27 cellular contexts compared by ENCODE assay signal in the genomic region with DNA sequence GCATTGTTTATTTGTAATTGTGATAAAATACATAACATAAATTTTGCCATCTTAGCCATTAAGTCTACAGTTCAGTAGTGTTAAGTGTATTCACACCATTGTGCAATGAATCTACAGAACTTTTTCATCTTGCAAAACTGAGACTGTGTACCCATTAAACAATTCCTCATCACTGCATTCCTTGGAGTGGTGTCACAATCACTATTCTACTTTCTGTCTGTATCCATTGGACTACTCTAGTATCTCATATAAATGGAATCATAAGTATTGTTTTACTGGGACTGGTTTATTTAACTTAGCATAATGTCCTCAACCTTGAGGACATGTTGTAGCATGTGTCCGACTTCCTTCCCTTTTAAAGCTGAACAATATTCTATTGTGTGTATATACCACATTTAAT. TPM values are rescaled to one million over a fixed set of nuclear protein-coding genes. Genes with fewer than 3 reads are reported as not detected.
A peak's percentile ranks its signal among the peaks of the same experiment; 100 is the strongest.
DNase-seq lines count a peak whose midpoint lies in the region; ATAC-seq, FAIRE-seq and TF ChIP-seq lines count a peak whose summit lies in the region.
"Had no signal": no experiment of that assay in that cellular context is flagged by ENCODE, and none has a peak within 500 bp of the region (broad histone marks: within the 10 kb centered on the region; RNA-seq: fewer than 3 reads in every experiment).

No MANE protein-coding gene starts in this region.

- H3K9ac ChIP-seq in HepG2 (ENCODE audit: insufficient read depth, low read depth, low read length) (no peak overlapping the region), endodermal cell (ENCODE audit: extremely low read depth, low read length, poor library complexity, severe bottlenecking) (no peak overlapping the region)

- H3K27me3 Mint-ChIP-seq in endodermal cell (ENCODE audit: insufficient read depth) = no peaks in the 10 kb centered on the region
- H3K27me3 Mint-ChIP-seq: activated B cell treated with CpG ODN at 0.5 μM for 24 hours had no signal

- in situ Hi-C loops in HepG2 (cut with HindIII; ENCODE audit: extremely low pct_ligation_motif_present, low pct_unique_long_range_greater_than_20kb) = no loop called here

- ATAC-seq in HepG2 = no peak
- ATAC-seq in right lobe of liver = no peak
- ATAC-seq: activated T-cell treated with anti-CD3 and anti-CD28 coated beads, Interleukin-2, amount 50 U/mL, for 4 hours; body of pancreas; upper lobe of right lung had no signal

- FAIRE-seq in HepG2 (lab: Jason Lieb, UNC) (no peak), bronchial epithelial cell (lab: Jason Lieb, UNC) (no peak)
- FAIRE-seq: GM12891, small intestine had no signal

- H3K27ac ChIP-seq in HepG2 (ENCODE audit: extremely low read length, insufficient read depth, low read length) = no peak overlapping the region
- H3K27ac ChIP-seq in right lobe of liver = no peak overlapping the region
- H3K27ac ChIP-seq in endodermal cell (ENCODE audit: low read depth, low read length) = no peak overlapping the region
- H3K27ac ChIP-seq: body of pancreas, hepatocyte, SK-N-MC, upper lobe of right lung had no signal

- no peaks in the 10 kb centered on the region for H3K9me3 Mint-ChIP-seq in endodermal cell

- H3K9me3 ChIP-seq in HepG2 (ENCODE audit: low read length) (0 out of 2 replicates have a peak, but pooled peaks cover 2% of the 10 kb centered on the region), right lobe of liver (no peaks in the 10 kb centered on the region), endodermal cell (ENCODE audit: control insufficient read depth, low read length) (no peaks in the 10 kb centered on the region)
- H3K9me3 ChIP-seq: body of pancreas, upper lobe of right lung had no signal

- H3K27me3 ChIP-seq in HepG2 (ENCODE audit: control insufficient read depth in 1 of 2, insufficient read depth in 2 of 2, low read length in 2 of 2) = no peaks in the 10 kb centered on the region
- no peaks in the 10 kb centered on the region for H3K27me3 ChIP-seq in right lobe of liver
- H3K27me3 ChIP-seq in bronchial epithelial cell (ENCODE audit: control insufficient read depth, insufficient read depth, low read length) = no peaks in the 10 kb centered on the region
- no peaks in the 10 kb centered on the region for H3K27me3 ChIP-seq in endodermal cell (ENCODE audit: control insufficient read depth, insufficient read depth, low read length, poor library complexity, severe bottlenecking)
- H3K27me3 ChIP-seq: body of pancreas, hepatocyte, upper lobe of right lung had no signal

- TF ChIP-seq CTCF in HepG2 (CRISPR knock-in tag; IDR thresholded peaks at IDR 0.05) = no peak
- TF ChIP-seq CTCF in right lobe of liver (IDR thresholded peaks at IDR 0.05) = no peak
- TF ChIP-seq CTCF in bronchial epithelial cell (IDR thresholded peaks at IDR 0.05; ENCODE audit: insufficient read depth, low read length, severe bottlenecking) = no peak
- no peak for TF ChIP-seq CTCF in fibroblast of pulmonary artery (IDR thresholded peaks at IDR 0.05; ENCODE audit: low read length, missing control alignments)
- no peak for TF ChIP-seq CTCF in endodermal cell (conservative IDR thresholded peaks at IDR 0.05)

- no peak for TF ChIP-seq RAD21 in HepG2 (CRISPR knock-in tag; IDR thresholded peaks at IDR 0.05)

- no peaks in the 10 kb centered on the region for H4K20me1 ChIP-seq in HepG2 (ENCODE audit: insufficient read depth, low read length)

- BruUV-seq in HepG2 (replicated peaks; lab: Mats Ljungman, UMichigan) = no TSS peak

- no peak overlapping the region for H3K4me3 ChIP-seq in HepG2 (replicated peaks in 1 of 3; ENCODE audit: insufficient read depth in 1 of 3, low read depth in 2 of 3, low read length in 3 of 3)
- H3K4me3 ChIP-seq in right lobe of liver = no peak overlapping the region
- no peak overlapping the region for H3K4me3 ChIP-seq in bronchial epithelial cell (ENCODE audit: low read depth, low read length)
- no peak overlapping the region for H3K4me3 ChIP-seq in fibroblast of pulmonary artery (replicated peaks; ENCODE audit: low read depth, low read length)
- H3K4me3 ChIP-seq in endodermal cell (ENCODE audit: low read length) = no peak overlapping the region
- H3K4me3 ChIP-seq: body of pancreas, hepatocyte, SK-N-MC, upper lobe of right lung had no signal

- peaks cover 37% of the 10 kb centered on the region for H3K4me1 Mint-ChIP-seq in endodermal cell
- H3K4me1 Mint-ChIP-seq: activated B cell treated with CpG ODN at 0.5 μM for 24 hours had no signal

- no peak for DNase-seq in HepG2 (ENCODE audit: low spot score)
- DNase-seq in right lobe of liver = no peak
- peak; percentile 97 for DNase-seq in bronchial epithelial cell (ENCODE audit: low read depth)
- DNase-seq in fibroblast of pulmonary artery (ENCODE audit: low read depth) = peak; percentile 47
- no peak for DNase-seq in endodermal cell
- DNase-seq in HUDEP-2 (lab: John Stamatoyannopoulos, UW; ENCODE audit: unreplicated experiment in 76 of 76) = no peak
- DNase-seq in ureter (ENCODE audit: low spot score) = no peak
- DNase-seq in NCI-H82 (lab: John Stamatoyannopoulos, UW) = no peak
- DNase-seq: 8988T; activated B cell treated with CpG ODN at 0.5 μM for 24 hours; activated CD4-positive, alpha-beta T cell treated with anti-CD3 and anti-CD28 coated beads, Interleukin-2, amount 50 U/mL, for 1 hour; activated naive CD4-positive, alpha-beta T cell treated with Interleukin-2 at 50 U/mL for 16 hours; activated T-cell treated with anti-CD3 and anti-CD28 coated beads, Interleukin-2, amount 50 U/mL, for 4 hours; body of pancreas; Calu3; H7; Karpas-422; NCI-H1417 treated with DMSO at 0.1 percent for 48 hours; NCI-H2029 treated with DMSO at 0.1 percent for 48 hours; NCI-H524 treated with DMSO at 0.1 percent for 48 hours; small intestine; stimulated activated naive CD4-positive, alpha-beta T cell; upper lobe of right lung had no signal

- H3K4me2 ChIP-seq in HepG2 (ENCODE audit: low read depth, low read length) = no peak overlapping the region
- H3K4me2 ChIP-seq: hepatocyte had no signal

- 27% methylated on average over 1 of the region's 1 CpG for WGBS in HepG2 (ENCODE audit: low lambda C conversion rate)
- WGBS in right lobe of liver (ENCODE audit: insufficient coverage, low coverage, low lambda C conversion rate, missing lambda C conversion rate) = 60% methylated on average over 1 of the region's 1 CpG
- no CpG with 5 or more reads among the region's 1 CpG for WGBS in endodermal cell (ENCODE audit: insufficient coverage in 1 of 2, insufficient read length in 1 of 2), 2 experiments

- intact Hi-C loops in HepG2 (cut with micrococcal nuclease; ENCODE audit: unreplicated experiment) (no loop called here), right lobe of liver (cut with DNase I) (no loop called here)

- H3K4me1 ChIP-seq in HepG2 (ENCODE audit: insufficient read depth, low read length) (no peaks in the 10 kb centered on the region), right lobe of liver (peaks cover 0 to 4% (median 0%) of the 10 kb centered on the region in 4 donors), endodermal cell (ENCODE audit: control insufficient read depth, insufficient read depth, low read length) (peaks cover 12% of the 10 kb centered on the region)
- H3K4me1 ChIP-seq: body of pancreas, upper lobe of right lung had no signal

- H3K79me2 ChIP-seq in HepG2 (ENCODE audit: insufficient read depth, low read length) = no peaks in the 10 kb centered on the region
- H3K79me2 ChIP-seq: hepatocyte had no signal

- H2AFZ ChIP-seq in HepG2 (ENCODE audit: low read length) = no peak overlapping the region
- H2AFZ ChIP-seq: hepatocyte had no signal

- no peak for TF ChIP-seq EP300 in HepG2 (IDR thresholded peaks at IDR 0.05; ENCODE audit: low read depth in 2 of 2, low read length in 2 of 2)
- TF ChIP-seq EP300 in HepG2 (CRISPR knock-in tag; IDR thresholded peaks at IDR 0.05; ENCODE audit: borderline replicate concordance) = no peak

- H3K36me3 Mint-ChIP-seq in endodermal cell (ENCODE audit: low read depth) = no peaks in the 10 kb centered on the region

- no peak overlapping the region for H3K4me3 Mint-ChIP-seq in endodermal cell
- H3K4me3 Mint-ChIP-seq: activated B cell treated with CpG ODN at 0.5 μM for 24 hours; activated T-cell treated with anti-CD3 and anti-CD28 coated beads, Interleukin-2, amount 50 U/mL, for 4 hours; nephron had no signal

- POLR2A ChIA-PET in HepG2 (lab: Yijun Ruan, JAX) = no interaction called here

- CTCF ChIA-PET in HepG2 (lab: Yijun Ruan, JAX; ENCODE audit: low intra/inter-chr PET ratio, low total read pairs) = no interaction called here

- no peak overlapping the region for H3K27ac Mint-ChIP-seq in endodermal cell
- H3K27ac Mint-ChIP-seq: activated B cell treated with CpG ODN at 0.5 μM for 24 hours had no signal

- no peak for TF ChIP-seq POLR2A in HepG2 (IDR thresholded peaks at IDR 0.05; ENCODE audit: insufficient read depth in 1 of 2, low read depth in 2 of 2, low read length in 2 of 2)
- TF ChIP-seq POLR2A in right lobe of liver (IDR thresholded peaks at IDR 0.05) = no peak

- H3K36me3 ChIP-seq in HepG2 (replicated peaks in 1 of 2; ENCODE audit: control insufficient read depth in 1 of 2, insufficient read depth in 2 of 2, low read length in 2 of 2) = no peaks in the 10 kb centered on the region
- H3K36me3 ChIP-seq in right lobe of liver = no peaks in the 10 kb centered on the region
- no peaks in the 10 kb centered on the region for H3K36me3 ChIP-seq in bronchial epithelial cell (ENCODE audit: control insufficient read depth, insufficient read depth, low read length)
- H3K36me3 ChIP-seq in endodermal cell (ENCODE audit: control insufficient read depth, insufficient read depth, low read length) = no peaks in the 10 kb centered on the region
- H3K36me3 ChIP-seq: upper lobe of right lung had no signal

RNA-seq across cellular contexts. Expression of a gene that starts 36.8 kb away (rescaled TPM):
- total RNA-seq in HepG2 (2016; rRNA removed; fragmentation: Illumina TruSeq; extraction: Trizol) (42.6 and 61.2 TPM in 2 replicates), right lobe of liver (10 to 100 TPM; 27.1 to 41.5 (median 33.1) TPM), bronchial epithelial cell (102 and 130 TPM in 2 replicates), endodermal cell (10 to 100 TPM; 39.2 to 43.2 TPM), ureter (56.9 TPM)
- 4.4 and 6.1 TPM in 2 replicates for total RNA-seq in HepG2 (2016; cell fraction: cytosol; rRNA removed; fragmentation: Illumina TruSeq; extraction: Trizol; ENCODE audit: low read depth)
- total RNA-seq in HepG2 (2016; cell fraction: insoluble cytoplasmic fraction; rRNA removed; fragmentation: Illumina TruSeq; extraction: Trizol) = 44.5 and 64.1 TPM in 2 replicates
- total RNA-seq in HepG2 (2016; cell fraction: membrane; rRNA removed; fragmentation: Illumina TruSeq; extraction: Trizol) = 23.2 and 23.8 TPM in 2 replicates
- 50.8 and 53.3 TPM in 2 replicates for total RNA-seq in HepG2 (2016; cell fraction: nucleus; rRNA removed; fragmentation: Illumina TruSeq; extraction: Trizol)
- 40.3 and 47.0 TPM in 2 replicates for polyA plus RNA-seq in HepG2 (2011; rRNA removed)
- polyA plus RNA-seq in HepG2 (2011; cell fraction: cytosol; rRNA removed) = 13.1 and 19.2 TPM in 2 replicates
- 22.2 and 29.6 TPM in 2 replicates for polyA plus RNA-seq in HepG2 (2011; cell fraction: nucleus; rRNA removed)
- polyA plus RNA-seq in HepG2 (2012) = 31.2 and 37.2 TPM in 2 replicates
- polyA plus RNA-seq in HepG2 (2016; cell fraction: cytosol; fragmentation: Illumina TruSeq; extraction: Trizol; ENCODE audit: low read depth) = 5.9 and 6.6 TPM in 2 replicates
- polyA plus RNA-seq in HepG2 (2016; cell fraction: insoluble cytoplasmic fraction; fragmentation: Illumina TruSeq; extraction: Trizol; ENCODE audit: low read depth) = 58.1 and 66.5 TPM in 2 replicates
- 14.6 and 16.0 TPM in 2 replicates for polyA plus RNA-seq in HepG2 (2016; cell fraction: membrane; fragmentation: Illumina TruSeq; extraction: Trizol; ENCODE audit: low read depth)
- polyA plus RNA-seq in HepG2 (2016; cell fraction: nucleus; fragmentation: Illumina TruSeq; extraction: Trizol; ENCODE audit: insufficient read depth, low read depth) = 59.7 and 60.4 TPM in 2 replicates
- 13.6 and 15.7 TPM in 2 replicates for polyA minus RNA-seq in HepG2 (2011; rRNA and poly(A)+ RNA removed; ENCODE audit: low replicate concordance)
- 15.9 and 20.5 TPM in 2 replicates for polyA minus RNA-seq in HepG2 (2011; cell fraction: cytosol; rRNA and poly(A)+ RNA removed)
- 97.6 and 97.8 TPM in 2 replicates for polyA minus RNA-seq in HepG2 (2011; cell fraction: nucleus; rRNA and poly(A)+ RNA removed)
- 52.0 TPM for polyA plus RNA-seq in endodermal cell (2013, experiment 1 of 2)
- polyA plus RNA-seq in endodermal cell (2013, experiment 2 of 2) = 50.9 TPM

Comparison
In these comparisons a context has a peak if more than half of its experiments do, and no peak if none do; other contexts are left out.
1. DNase-seq: peak in bronchial epithelial cell (single experiment) and fibroblast of pulmonary artery (single experiment); none in HepG2 (single experiment), right lobe of liver (0 of 3), endodermal cell (single experiment), HUDEP-2 (0 of 76), ureter (single experiment) and NCI-H82 (single experiment).